In the genomic region with DNA sequence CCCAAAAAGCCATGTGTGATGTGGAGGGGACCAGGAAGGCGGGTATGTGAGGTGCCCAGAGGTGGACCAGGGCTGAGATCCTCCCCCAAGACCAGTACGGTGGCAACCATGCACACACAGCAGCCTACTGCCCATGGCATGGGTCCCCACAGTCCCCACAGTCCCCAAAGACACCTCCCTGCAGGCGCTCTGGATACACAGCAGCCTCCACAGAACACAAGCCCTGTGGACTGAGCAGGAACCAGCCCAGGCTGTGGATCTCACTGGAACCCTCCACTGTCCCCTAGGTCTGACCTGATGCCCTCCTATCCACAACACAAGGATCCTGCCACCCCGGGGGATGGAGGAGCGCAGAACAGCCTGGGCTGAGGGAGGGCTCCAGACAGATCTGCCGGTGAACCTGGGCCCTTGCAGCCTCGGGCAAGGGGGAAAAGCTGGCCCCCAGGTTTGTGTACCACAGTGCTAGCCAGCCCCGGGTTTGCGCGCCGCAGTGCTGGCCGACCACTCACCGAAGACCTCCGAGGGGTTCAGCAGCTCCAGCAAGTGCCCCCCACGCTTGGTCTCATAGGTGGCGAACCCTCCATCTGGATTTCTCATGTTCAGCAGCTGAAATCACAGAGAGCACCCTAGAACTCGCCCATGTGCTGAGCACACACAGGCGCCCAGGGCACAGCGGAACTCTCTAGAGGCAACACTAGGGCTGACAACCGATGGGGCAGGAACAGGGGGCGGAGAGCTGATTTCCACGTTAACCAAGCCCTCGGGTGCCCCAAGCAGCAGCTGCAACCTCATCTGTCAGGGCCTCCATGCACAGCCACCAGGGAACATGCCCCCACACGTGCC, we compare ENCODE assay signal across 14 cellular contexts. TPM values are rescaled to one million over a fixed set of nuclear protein-coding genes. Genes with fewer than 3 reads are reported as not detected.
DNase-seq lines count a peak whose midpoint lies in the region; ATAC-seq and TF ChIP-seq lines count a peak whose summit lies in the region.
"Had no signal": no experiment of that assay in that cellular context is flagged by ENCODE, and none has a peak within 500 bp of the region (broad histone marks: within the 10 kb centered on the region; RNA-seq: fewer than 3 reads in every experiment).

No MANE protein-coding gene starts in this region.

- in situ Hi-C loops in transverse colon (cut with MboI; ENCODE audit: low pct_ligation_motif_present in 1 of 4, low pct_unique_long_range_greater_than_20kb in 1 of 4, low sequenced_read_pairs in 3 of 4), result no loop called here

- H3K27me3 Mint-ChIP-seq in GM23338 (ENCODE audit: insufficient read depth, low read depth, poor library complexity), result peaks cover 6% of the 10 kb centered on the region
- peaks cover 7% of the 10 kb centered on the region for H3K27me3 Mint-ChIP-seq in endothelial cell (ENCODE audit: unreplicated experiment)
- peaks cover 3% of the 10 kb centered on the region for H3K27me3 Mint-ChIP-seq in nephron progenitor cell (ENCODE audit: low read depth, poor library complexity)
- H3K27me3 Mint-ChIP-seq: B cell had no signal

- H3K4me1 Mint-ChIP-seq in GM23338 (peaks cover 4% of the 10 kb centered on the region), endothelial cell (ENCODE audit: unreplicated experiment) (peaks cover 2% of the 10 kb centered on the region), nephron progenitor cell (peaks cover 13% of the 10 kb centered on the region)
- H3K4me1 Mint-ChIP-seq: B cell had no signal

- DNase-seq in GM23338 (ENCODE audit: low spot score), result no peak
- no peak for DNase-seq in endothelial cell (ENCODE audit: low spot score)
- no peak for DNase-seq in nephron progenitor cell
- peak; percentile 4 for DNase-seq in transverse colon
- no peak for DNase-seq in NCI-H2196 (lab: John Stamatoyannopoulos, UW; ENCODE audit: unreplicated experiment)
- DNase-seq in activated gamma-delta T cell treated with Interleukin-2 at 50 U/mL for 16 hours, result no peak
- no peak for DNase-seq in NCI-H1092 treated with DMSO at 0.1 percent for 48 hours (lab: John Stamatoyannopoulos, UW)
- DNase-seq: DMS 273 treated with DMSO at 0.1 percent for 48 hours, MG63, NCI-H1105 treated with DMSO at 0.1 percent for 48 hours, NCI-H446 treated with DMSO at 0.1 percent for 48 hours, NCI-H774 had no signal

- no peaks in the 10 kb centered on the region for H3K9me2 ChIP-seq in GM23338 (ENCODE audit: insufficient read depth)

- no peaks in the 10 kb centered on the region; the same call in 1 of the 2 replicates for H3K79me2 ChIP-seq in GM23338 (replicated peaks; ENCODE audit: insufficient read depth)

- no peak overlapping the region for H3K4me2 ChIP-seq in GM23338

- H3K36me3 ChIP-seq in GM23338 (ENCODE audit: insufficient read depth) (peaks cover 22% of the 10 kb centered on the region), transverse colon (peaks cover 0 to 55% (median 8%) of the 10 kb centered on the region in 4 donors)

- no peak overlapping the region for H2AFZ ChIP-seq in GM23338

- H3K27ac ChIP-seq in GM23338 (ENCODE audit: low read depth), result 0 out of 2 replicates have a peak overlapping the region, but pooled peaks have one; percentile 26
- H3K27ac ChIP-seq in transverse colon, result no peak overlapping the region

- H3K36me3 Mint-ChIP-seq in GM23338 (ENCODE audit: low read depth), result peaks cover 53% of the 10 kb centered on the region
- H3K36me3 Mint-ChIP-seq in endothelial cell (ENCODE audit: low read depth, unreplicated experiment), result peaks cover 37% of the 10 kb centered on the region
- peaks cover 48% of the 10 kb centered on the region for H3K36me3 Mint-ChIP-seq in nephron progenitor cell (ENCODE audit: low read depth)

- no peaks in the 10 kb centered on the region for H3F3A ChIP-seq in GM23338 (replicated peaks; ENCODE audit: low read depth)

- no peak for TF ChIP-seq EP300 in transverse colon (IDR thresholded peaks at IDR 0.05; ENCODE audit: low read depth)

- intact Hi-C loops in transverse colon (cut with DNase I; ENCODE audit: low total_unique reads), result no loop called here

- H4K20me1 ChIP-seq in GM23338 (replicated peaks; ENCODE audit: insufficient read depth), result 0 out of 2 replicates have a peak, but pooled peaks cover 10% of the 10 kb centered on the region

- TF ChIP-seq CTCF in GM23338 (conservative IDR thresholded peaks at IDR 0.05; ENCODE audit: low read depth in 2 of 2) (no peak), endothelial cell (IDR thresholded peaks at IDR 0.05; ENCODE audit: unreplicated experiment) (no peak), nephron progenitor cell (IDR thresholded peaks at IDR 0.05) (no peak), transverse colon (IDR thresholded peaks at IDR 0.05) (no peak)

- H3K9me3 ChIP-seq in transverse colon, result no peaks in the 10 kb centered on the region
- H3K9me3 ChIP-seq: MG63 had no signal

- ATAC-seq in GM23338, result no peak
- ATAC-seq: Panc1 had no signal

- H3K9me3 Mint-ChIP-seq in GM23338 (no peaks in the 10 kb centered on the region), endothelial cell (ENCODE audit: unreplicated experiment) (no peaks in the 10 kb centered on the region), nephron progenitor cell (no peaks in the 10 kb centered on the region)

- 94% methylated on average over 24 of the region's 24 CpGs; no CpG with 5 or more reads in 1 of the 2 donors for WGBS in transverse colon (ENCODE audit: low coverage in 1 of 2), 2 donors

- H3K27ac Mint-ChIP-seq in GM23338 (no peak overlapping the region), endothelial cell (ENCODE audit: unreplicated experiment) (no peak overlapping the region), nephron progenitor cell (peak overlapping the region; percentile 83)
- H3K27ac Mint-ChIP-seq: B cell had no signal

- H3K4me1 ChIP-seq in GM23338 (ENCODE audit: insufficient read depth) (no peaks in the 10 kb centered on the region), transverse colon (no peaks in the 10 kb centered on the region)

- TF ChIP-seq POLR2A in transverse colon (IDR thresholded peaks at IDR 0.05), result no peak

- H3K4me3 Mint-ChIP-seq in GM23338, result no peak overlapping the region
- peak overlapping the region; percentile 56 for H3K4me3 Mint-ChIP-seq in endothelial cell (ENCODE audit: unreplicated experiment)
- H3K4me3 Mint-ChIP-seq in nephron progenitor cell, result no peak overlapping the region
- H3K4me3 Mint-ChIP-seq: B cell had no signal

- H3K4me3 ChIP-seq in GM23338, result no peak overlapping the region
- H3K4me3 ChIP-seq in transverse colon, result no peak overlapping the region
- H3K4me3 ChIP-seq: MG63 had no signal

- H3K27me3 ChIP-seq in GM23338 (ENCODE audit: insufficient read depth) (no peaks in the 10 kb centered on the region), transverse colon (no peaks in the 10 kb centered on the region)
- H3K27me3 ChIP-seq: MG63 had no signal

TF ChIP-seq in GM23338, 12 proteins besides CTCF, POLR2A, EP300 and RAD21 (continues in another document):
- TF ChIP-seq POLR2AphosphoS5 (IDR thresholded peaks at IDR 0.05; ENCODE audit: low read depth) (no peak), STAT1 (IDR thresholded peaks at IDR 0.05; ENCODE audit: unreplicated experiment) (no peak), NANOG (IDR thresholded peaks at IDR 0.05; ENCODE audit: borderline replicate concordance) (no peak), ZNF331 (CRISPR knock-in tag; IDR thresholded peaks at IDR 0.05; ENCODE audit: low read depth) (no peak), CREB1 (CRISPR knock-in tag; IDR thresholded peaks at IDR 0.05; ENCODE audit: low read depth) (no peak), JUNB (IDR thresholded peaks at IDR 0.05; ENCODE audit: unreplicated experiment) (no peak)

RNA-seq across cellular contexts. Expression of gene SPATC1L, which starts 22.1 kb away (rescaled TPM):
- 30.7 and 37.6 TPM in 2 replicates for total RNA-seq in GM23338 (2014; rRNA removed; shearing (Covaris generic))
- 69.6 and 70.2 TPM in 2 replicates for polyA plus RNA-seq in GM23338 (2016; fragmentation: Nextera tagmentation; extraction: Ambion mirVana)
- total RNA-seq in endothelial cell (ENCODE audit: unreplicated experiment), result 25.3 TPM
- 10 to 100 TPM in 1 of 4 donors, 1 to 10 TPM in 2, not detected in 1; 1.2 to 11.0 (median 8.5) TPM for total RNA-seq in transverse colon

RNA-seq across cellular contexts. Expression of gene LSS, which starts 22.2 kb away (rescaled TPM):
- 216 and 237 TPM in 2 replicates for total RNA-seq in GM23338 (2014; rRNA removed; shearing (Covaris generic))
- 49.3 and 55.0 TPM in 2 replicates for polyA plus RNA-seq in GM23338 (2016; fragmentation: Nextera tagmentation; extraction: Ambion mirVana)
- 157 TPM for total RNA-seq in endothelial cell (ENCODE audit: unreplicated experiment)
- total RNA-seq in transverse colon, result 10 to 100 TPM; 53.2 to 75.2 (median 62.3) TPM

RNA-seq across cellular contexts. Expression of gene FTCD, which starts 51.0 kb away (rescaled TPM):
- total RNA-seq in GM23338 (2014; rRNA removed; shearing (Covaris generic)), result 0.90 and 3.3 TPM in 2 replicates
- 2.3 and 2.6 TPM in 2 replicates for polyA plus RNA-seq in GM23338 (2016; fragmentation: Nextera tagmentation; extraction: Ambion mirVana)
- total RNA-seq in endothelial cell (ENCODE audit: unreplicated experiment) (1.5 TPM), transverse colon (not detected)
